In the genomic region with DNA sequence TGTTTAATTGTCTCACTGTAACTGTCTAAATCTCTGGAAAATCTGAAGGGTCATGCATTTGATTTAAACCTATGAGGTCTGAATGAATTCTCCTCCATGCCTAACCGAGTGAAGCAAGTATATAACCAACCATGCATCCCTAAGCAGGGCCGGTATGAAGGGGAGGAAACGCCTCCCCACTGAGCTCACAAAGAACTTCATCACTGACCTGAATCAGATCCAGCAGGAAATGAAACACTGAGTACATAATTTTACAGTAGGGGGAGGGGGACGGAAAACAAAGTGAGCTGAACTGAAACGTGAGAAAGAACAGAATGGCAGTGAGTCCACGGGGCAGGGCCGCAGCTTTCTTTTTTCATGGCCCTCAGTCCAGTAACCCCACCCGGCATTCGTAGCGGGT, we compare ENCODE assay signal across 8 cellular contexts.
DNase-seq lines count a peak whose midpoint lies in the region; FAIRE-seq and TF ChIP-seq lines count a peak whose summit lies in the region.
"Not testable (repeated sequence)": the region's sequence is repeated elsewhere in the genome, so short reads cannot be mapped to it uniquely, and the experiment has no call there.

No MANE protein-coding gene starts in this region.

- not testable (repeated sequence) for H4K20me1 ChIP-seq in OCI-LY7 (ENCODE audit: insufficient read depth, low read length)

- H3K27ac ChIP-seq in C4-2B (peak overlapping the region; percentile 81), subcutaneous abdominal adipose tissue (ENCODE audit: low read depth, low read length) (peak overlapping the region; percentile 37)
- H3K27ac ChIP-seq in OCI-LY7 (ENCODE audit: low read depth, low read length, poor library complexity, severe bottlenecking), result not testable (repeated sequence)

- DNase-seq in H54 (ENCODE audit: insufficient read length, low spot score) (peak; percentile 6), M059J (ENCODE audit: low read depth) (peak; percentile 72), OCI-LY7 (ENCODE audit: low spot score) (peak; percentile 64), dermis blood vessel endothelial cell (peak; percentile 90), left kidney (ENCODE audit: low read depth, low spot score) (peak; percentile 54)
- DNase-seq in activated naive CD4-positive, alpha-beta T cell treated with anti-CD3 and anti-CD28 coated beads for 36 hours, result peak; percentile 43

- H3K9me3 ChIP-seq in OCI-LY7 (ENCODE audit: low read length); subcutaneous abdominal adipose tissue (ENCODE audit: control insufficient read depth in 5 of 5, low read length in 5 of 5): not testable (repeated sequence)

- intact Hi-C loops in OCI-LY7 (cut with micrococcal nuclease; ENCODE audit: unreplicated experiment); activated naive CD4-positive, alpha-beta T cell treated with anti-CD3 and anti-CD28 coated beads for 36 hours (cut with micrococcal nuclease): not testable (repeated sequence)

- H3K9me2 ChIP-seq in OCI-LY7 (ENCODE audit: insufficient read depth, low read length), result not testable (repeated sequence)

- not testable (repeated sequence) for H3K4me2 ChIP-seq in OCI-LY7 (ENCODE audit: low read length)

- not testable (repeated sequence) for FAIRE-seq in H54 (lab: Jason Lieb, UNC)

- H3K4me1 Mint-ChIP-seq in activated naive CD4-positive, alpha-beta T cell treated with anti-CD3 and anti-CD28 coated beads for 36 hours (ENCODE audit: low read depth), result peaks cover 18% of the 10 kb centered on the region

- not testable (repeated sequence) for H3K36me3 Mint-ChIP-seq in activated naive CD4-positive, alpha-beta T cell treated with anti-CD3 and anti-CD28 coated beads for 36 hours (ENCODE audit: low read depth)

- not testable (repeated sequence) for H3K9me3 Mint-ChIP-seq in activated naive CD4-positive, alpha-beta T cell treated with anti-CD3 and anti-CD28 coated beads for 36 hours

- H3K4me3 Mint-ChIP-seq in activated naive CD4-positive, alpha-beta T cell treated with anti-CD3 and anti-CD28 coated beads for 36 hours, result not testable (repeated sequence)

- not testable (repeated sequence) for H3K27ac Mint-ChIP-seq in activated naive CD4-positive, alpha-beta T cell treated with anti-CD3 and anti-CD28 coated beads for 36 hours

- not testable (repeated sequence) for H3K4me1 ChIP-seq in OCI-LY7 (ENCODE audit: insufficient read depth, low read length, poor library complexity, severe bottlenecking); subcutaneous abdominal adipose tissue (ENCODE audit: control insufficient read depth in 5 of 5, insufficient read depth in 5 of 5, low read length in 5 of 5)

- H3K27me3 ChIP-seq in subcutaneous abdominal adipose tissue (ENCODE audit: control insufficient read depth in 5 of 5, insufficient read depth in 4 of 5, low read length in 5 of 5), result not testable (repeated sequence)

- not testable (repeated sequence) for H3K9ac ChIP-seq in subcutaneous abdominal adipose tissue (ENCODE audit: low read length in 5 of 5)

- TF ChIP-seq CTCF in C4-2B (conservative IDR thresholded peaks at IDR 0.05); OCI-LY7 (conservative IDR thresholded peaks at IDR 0.05; ENCODE audit: low read length): not testable (repeated sequence)

- H3K27me3 Mint-ChIP-seq in activated naive CD4-positive, alpha-beta T cell treated with anti-CD3 and anti-CD28 coated beads for 36 hours (ENCODE audit: low read depth), result not testable (repeated sequence)

- not testable (repeated sequence) for H3K36me3 ChIP-seq in OCI-LY7 (ENCODE audit: insufficient read depth, low read length); subcutaneous abdominal adipose tissue (ENCODE audit: control insufficient read depth in 5 of 5, insufficient read depth in 5 of 5, low read length in 5 of 5)

- not testable (repeated sequence) for H3K79me2 ChIP-seq in OCI-LY7 (ENCODE audit: insufficient read depth, low read depth, low read length)

- not testable (repeated sequence) for H2AFZ ChIP-seq in OCI-LY7 (ENCODE audit: low read length)

- POLR2A ChIA-PET in OCI-LY7 (lab: Charles Lee), result not testable (repeated sequence)

- CTCF ChIA-PET in OCI-LY7 (lab: Charles Lee; ENCODE audit: unreplicated experiment); activated naive CD4-positive, alpha-beta T cell treated with anti-CD3 and anti-CD28 coated beads for 36 hours (lab: Charles Lee): not testable (repeated sequence)

- TF ChIP-seq POLR2A in H54 (IDR thresholded peaks at IDR 0.05; ENCODE audit: low read depth, low read length), result not testable (repeated sequence)

- not testable (repeated sequence) for BruUV-seq in OCI-LY7 (replicated peaks; lab: Mats Ljungman, UMichigan)

- H3K4me3 ChIP-seq in OCI-LY7 (ENCODE audit: low read depth, low read length, poor library complexity, severe bottlenecking); subcutaneous abdominal adipose tissue (ENCODE audit: low read depth in 1 of 5, low read length in 5 of 5): not testable (repeated sequence)

Comparison
In these comparisons a context has a peak if more than half of its experiments do, and no peak if none do; other contexts are left out.
1. DNase-seq: peak in every context shown above with its lines; median percentile 90 in dermis blood vessel endothelial cell; 72 in M059J; 64 in OCI-LY7; 54 in left kidney; 43 in activated naive CD4-positive, alpha-beta T cell treated with anti-CD3 and anti-CD28 coated beads for 36 hours; 6 in H54.